14 cellular contexts compared by ENCODE assay signal in genomic region chr21:41640756-41641509, GRCh38.
DNase-seq lines count a peak whose midpoint lies in the region; ATAC-seq and TF ChIP-seq lines count a peak whose summit lies in the region.
"Had no signal": no experiment of that assay in that cellular context is flagged by ENCODE, and none has a peak within 500 bp of the region (broad histone marks: within the 10 kb centered on the region; RNA-seq: fewer than 3 reads in every experiment).

No MANE protein-coding gene starts in this region.

- H3K36me3 Mint-ChIP-seq in HFFc6 (ENCODE audit: low read depth), result peaks cover 10% of the 10 kb centered on the region
- no peaks in the 10 kb centered on the region for H3K36me3 Mint-ChIP-seq in activated T-helper 2 cell treated with anti-CD3 and anti-CD28 coated beads, Interferon-gamma antibody, Interleukin-2, Interleukin-4, amounts not matched to agents 10 μg/mL and 5 μg/mL and 100 μg/mL, durations not matched to agents 14 hours and 24 hours and 36 hours (ENCODE audit: low read depth)
- H3K36me3 Mint-ChIP-seq: activated CD8-positive, alpha-beta memory T cell treated with anti-CD3 and anti-CD28 coated beads, Interleukin-2, amount 10 ng/mL, durations not matched to agents 7 days and 5 days had no signal

- peak overlapping the region; percentile 81 for H3K4me3 Mint-ChIP-seq in HFFc6
- H3K4me3 Mint-ChIP-seq in activated T-helper 2 cell treated with anti-CD3 and anti-CD28 coated beads, Interferon-gamma antibody, Interleukin-2, Interleukin-4, amounts not matched to agents 10 μg/mL and 5 μg/mL and 100 μg/mL, durations not matched to agents 14 hours and 24 hours and 36 hours (ENCODE audit: low read depth), result no peak overlapping the region
- H3K4me3 Mint-ChIP-seq: activated CD8-positive, alpha-beta memory T cell treated with anti-CD3 and anti-CD28 coated beads, Interleukin-2, amount 10 ng/mL, durations not matched to agents 7 days and 5 days; naive thymus-derived CD4-positive, alpha-beta T cell had no signal

- no peaks in the 10 kb centered on the region for H3K27me3 Mint-ChIP-seq in HFFc6 (ENCODE audit: insufficient read depth)
- H3K27me3 Mint-ChIP-seq in activated T-helper 2 cell treated with anti-CD3 and anti-CD28 coated beads, Interferon-gamma antibody, Interleukin-2, Interleukin-4, amounts not matched to agents 10 μg/mL and 5 μg/mL and 100 μg/mL, durations not matched to agents 14 hours and 24 hours and 36 hours (ENCODE audit: low read depth), result peaks cover 34% of the 10 kb centered on the region

- H3K4me1 ChIP-seq in right cardiac atrium (ENCODE audit: control insufficient read depth, insufficient read depth, low read length) (peaks cover 4% of the 10 kb centered on the region), thoracic aorta (ENCODE audit: control insufficient read depth in 1 of 2, low read depth in 2 of 2) (peaks cover 13 to 29% of the 10 kb centered on the region in 2 donors)
- H3K4me1 ChIP-seq: HAP-1 had no signal

- ATAC-seq in right cardiac atrium (peak; percentile 74 to 83), thoracic aorta (ENCODE audit: insufficient number of reproducible peaks, low FRiP score, low read depth) (peak; percentile 73)
- ATAC-seq: activated CD8-positive, alpha-beta memory T cell treated with anti-CD3 and anti-CD28 coated beads, Interleukin-2, amount 10 ng/mL, durations not matched to agents 7 days and 5 days; naive thymus-derived CD4-positive, alpha-beta T cell had no signal

- peaks cover 43% of the 10 kb centered on the region for H3K4me1 Mint-ChIP-seq in HFFc6 (ENCODE audit: low read depth)
- no peaks in the 10 kb centered on the region for H3K4me1 Mint-ChIP-seq in activated T-helper 2 cell treated with anti-CD3 and anti-CD28 coated beads, Interferon-gamma antibody, Interleukin-2, Interleukin-4, amounts not matched to agents 10 μg/mL and 5 μg/mL and 100 μg/mL, durations not matched to agents 14 hours and 24 hours and 36 hours (ENCODE audit: low read depth)
- H3K4me1 Mint-ChIP-seq: activated CD8-positive, alpha-beta memory T cell treated with anti-CD3 and anti-CD28 coated beads, Interleukin-2, amount 10 ng/mL, durations not matched to agents 7 days and 5 days; naive thymus-derived CD4-positive, alpha-beta T cell had no signal

- in situ Hi-C loops in astrocyte of the spinal cord (cut with HindIII; ENCODE audit: low sequenced_read_pairs), result no loop called here

- peaks cover 9% of the 10 kb centered on the region for H3K9me3 Mint-ChIP-seq in HFFc6
- no peaks in the 10 kb centered on the region for H3K9me3 Mint-ChIP-seq in activated T-helper 2 cell treated with anti-CD3 and anti-CD28 coated beads, Interferon-gamma antibody, Interleukin-2, Interleukin-4, amounts not matched to agents 10 μg/mL and 5 μg/mL and 100 μg/mL, durations not matched to agents 14 hours and 24 hours and 36 hours

- H3K9me3 ChIP-seq in right cardiac atrium (ENCODE audit: control insufficient read depth, low read length) (no peaks in the 10 kb centered on the region), thoracic aorta (no peaks in the 10 kb centered on the region)
- H3K9me3 ChIP-seq: HAP-1 had no signal

- intact Hi-C loops in right cardiac atrium (cut with DNase I), result loop anchor here in 1 of 4 donors (10.0 kb wide), 1 partner anchor 124 kb away; the partner anchor contains the start of gene RIPK4
- intact Hi-C loops in activated T-helper 2 cell treated with anti-CD3 and anti-CD28 coated beads, Interferon-gamma antibody, Interleukin-2, Interleukin-4, amounts not matched to agents 10 μg/mL and 5 μg/mL and 100 μg/mL, durations not matched to agents 14 hours and 24 hours and 36 hours (cut with micrococcal nuclease), result no loop called here

- H3K27me3 ChIP-seq in right cardiac atrium (ENCODE audit: control insufficient read depth, insufficient read depth), result no peaks in the 10 kb centered on the region
- H3K27me3 ChIP-seq in thoracic aorta (replicated peaks; ENCODE audit: insufficient read depth), result no peaks in the 10 kb centered on the region

- TF ChIP-seq CTCF in HFFc6 (IDR thresholded peaks at IDR 0.05), result no peak
- TF ChIP-seq CTCF in astrocyte of the spinal cord (IDR thresholded peaks at IDR 0.05; ENCODE audit: low read depth, low read length), result no peak
- no peak for TF ChIP-seq CTCF in thoracic aorta (IDR thresholded peaks at IDR 0.05)

- H3K4me3 ChIP-seq in astrocyte of the spinal cord (ENCODE audit: low read depth, low read length) (no peak overlapping the region), right cardiac atrium (ENCODE audit: low read length) (no peak overlapping the region), thoracic aorta (no peak overlapping the region)
- H3K4me3 ChIP-seq: cardiac muscle cell, HAP-1 had no signal

- 26% methylated on average over 6 of the region's 6 CpGs for WGBS in right cardiac atrium

- H3K27ac Mint-ChIP-seq in HFFc6, result peak overlapping the region; percentile 99
- H3K27ac Mint-ChIP-seq in activated T-helper 2 cell treated with anti-CD3 and anti-CD28 coated beads, Interferon-gamma antibody, Interleukin-2, Interleukin-4, amounts not matched to agents 10 μg/mL and 5 μg/mL and 100 μg/mL, durations not matched to agents 14 hours and 24 hours and 36 hours, result no peak overlapping the region
- H3K27ac Mint-ChIP-seq: activated CD8-positive, alpha-beta memory T cell treated with anti-CD3 and anti-CD28 coated beads, Interleukin-2, amount 10 ng/mL, durations not matched to agents 7 days and 5 days; naive thymus-derived CD4-positive, alpha-beta T cell had no signal

- peak; percentile 64 for DNase-seq in HFFc6
- DNase-seq in astrocyte of the spinal cord (ENCODE audit: low read depth, low spot score), result peak; percentile 21
- DNase-seq in right cardiac atrium, result peak in 1 of 3 donors; percentile 65
- no peak for DNase-seq in thoracic aorta (ENCODE audit: low spot score)
- DNase-seq in effector CD4-positive, alpha-beta T cell, result no peak
- DNase-seq in NCI-H2196 (lab: John Stamatoyannopoulos, UW; ENCODE audit: unreplicated experiment), result no peak
- no peak for DNase-seq in HCEC 1CT
- no peak for DNase-seq in activated T-helper 2 cell treated with anti-CD3 and anti-CD28 coated beads, Interferon-gamma antibody, Interleukin-2, Interleukin-4, amounts not matched to agents 10 μg/mL and 5 μg/mL and 100 μg/mL, durations not matched to agents 14 hours and 24 hours and 36 hours (ENCODE audit: low spot score)
- DNase-seq: activated CD8-positive, alpha-beta memory T cell treated with anti-CD3 and anti-CD28 coated beads, Interleukin-2, amount 10 ng/mL, durations not matched to agents 7 days and 5 days; naive thymus-derived CD4-positive, alpha-beta T cell; NCI-H2081 treated with DMSO at 0.1 percent for 48 hours had no signal

- no peaks in the 10 kb centered on the region for H3K36me3 ChIP-seq in thoracic aorta
- H3K36me3 ChIP-seq: cardiac muscle cell, HAP-1 had no signal

- H3K27ac ChIP-seq in right cardiac atrium (ENCODE audit: low read length), result no peak overlapping the region
- peak overlapping the region; percentile 70 to 93 for H3K27ac ChIP-seq in thoracic aorta
- H3K27ac ChIP-seq: cardiac muscle cell, HL-60 had no signal

Comparison
In these comparisons a context has a peak if more than half of its experiments do, and no peak if none do; other contexts are left out.
1. DNase-seq: peak in HFFc6 (single experiment) and astrocyte of the spinal cord (single experiment); none in thoracic aorta (single experiment), effector CD4-positive, alpha-beta T cell (single experiment), NCI-H2196 (single experiment), HCEC 1CT (single experiment) and activated T-helper 2 cell treated with anti-CD3 and anti-CD28 coated beads, Interferon-gamma antibody, Interleukin-2, Interleukin-4, amounts not matched to agents 10 μg/mL and 5 μg/mL and 100 μg/mL, durations not matched to agents 14 hours and 24 hours and 36 hours (single experiment).